24 cellular contexts compared by ENCODE assay signal in the genomic region with DNA sequence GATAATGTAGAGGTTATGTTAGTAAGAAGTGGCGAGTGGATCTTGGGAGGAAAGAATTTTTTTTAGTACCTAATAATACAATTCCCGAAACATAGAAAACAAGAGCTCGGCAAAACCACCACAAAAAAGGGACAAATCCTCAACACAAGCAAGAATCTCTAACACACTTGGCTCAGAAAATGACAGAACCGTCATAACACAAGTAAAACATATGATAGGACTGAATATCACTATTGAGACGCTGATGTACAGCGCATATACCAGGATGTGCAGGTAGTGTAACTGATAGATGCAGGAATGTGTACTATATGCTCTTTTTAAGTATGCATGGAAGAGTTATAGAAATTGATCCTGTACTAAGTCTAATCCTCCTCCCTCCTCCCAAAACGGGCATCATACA.
"Had no signal": no experiment of that assay in that cellular context is flagged by ENCODE, and none has a peak within 500 bp of the region (broad histone marks: within the 10 kb centered on the region; RNA-seq: fewer than 3 reads in every experiment).

No MANE protein-coding gene starts in this region.

- H3K27me3 ChIP-seq: colonic mucosa, foreskin keratinocyte, gastrocnemius medialis had no signal

- H3K9me3 ChIP-seq: colonic mucosa, esophagus muscularis mucosa, esophagus squamous epithelium, gastrocnemius medialis, gastroesophageal sphincter, heart left ventricle, heart right ventricle had no signal

- H3K4me3 ChIP-seq: colonic mucosa, coronary artery, dorsolateral prefrontal cortex, esophagus muscularis mucosa, esophagus squamous epithelium, gastrocnemius medialis, gastroesophageal sphincter, heart left ventricle, heart right ventricle had no signal

- H3K27ac ChIP-seq: colonic mucosa, coronary artery, dorsolateral prefrontal cortex, epithelial cell of prostate, esophagus muscularis mucosa, esophagus squamous epithelium, foreskin keratinocyte, gastrocnemius medialis, gastroesophageal sphincter, heart left ventricle, heart right ventricle had no signal

- H3K4me1 ChIP-seq: colonic mucosa, esophagus muscularis mucosa, esophagus squamous epithelium, gastrocnemius medialis, gastroesophageal sphincter, heart left ventricle, heart right ventricle had no signal

- DNase-seq: colonic mucosa; cortex of kidney; dermis blood vessel endothelial cell; dorsolateral prefrontal cortex; effector CD4-positive, alpha-beta T cell; effector CD8-positive, alpha-beta T cell; effector memory CD4-positive, alpha-beta T cell; effector memory CD8-positive, alpha-beta T cell; endodermal cell; erythroblast; esophagus squamous epithelium; foreskin fibroblast; foreskin keratinocyte; foreskin melanocyte; gastrocnemius medialis; glutamatergic neuron; head of caudate nucleus; heart left ventricle; heart right ventricle had no signal

- ATAC-seq: effector memory CD8-positive, alpha-beta T cell; esophagus mucosa; foreskin keratinocyte; gastrocnemius medialis; gastroesophageal sphincter; heart left ventricle; heart right ventricle had no signal

- H3K36me3 ChIP-seq: colonic mucosa, esophagus muscularis mucosa, esophagus squamous epithelium, gastrocnemius medialis, gastroesophageal sphincter, heart left ventricle, heart right ventricle had no signal
